Comparison of ENCODE assay signal across 33 cellular contexts in genomic region chr1:213099682-213100399, GRCh38.
"Had no signal": no experiment of that assay in that cellular context is flagged by ENCODE, and none has a peak within 500 bp of the region (broad histone marks: within the 10 kb centered on the region; RNA-seq: fewer than 3 reads in every experiment).

No MANE protein-coding gene starts in this region.

- H3K4me1 Mint-ChIP-seq: activated CD4-positive, alpha-beta memory T cell treated with anti-CD3 and anti-CD28 coated beads, Interleukin-2, amount 10 ng/mL, durations not matched to agents 7 days and 5 days; activated naive CD4-positive, alpha-beta T cell treated with anti-CD3 and anti-CD28 coated beads, Interleukin-2, amount 10 ng/mL, durations not matched to agents 7 days and 5 days had no signal

- H3K27ac Mint-ChIP-seq: activated CD4-positive, alpha-beta memory T cell treated with anti-CD3 and anti-CD28 coated beads, Interleukin-2, amount 10 ng/mL, durations not matched to agents 7 days and 5 days; activated CD8-positive, alpha-beta memory T cell treated with anti-CD3 and anti-CD28 coated beads, Interleukin-2, amount 10 ng/mL, durations not matched to agents 7 days and 5 days; activated naive CD4-positive, alpha-beta T cell treated with anti-CD3 and anti-CD28 coated beads, Interleukin-2, amount 10 ng/mL, durations not matched to agents 7 days and 5 days; activated naive CD8-positive, alpha-beta T cell; activated naive CD8-positive, alpha-beta T cell treated with anti-CD3 and anti-CD28 coated beads, Interleukin-2, amount 50 U/mL, for 24 hours had no signal

- ATAC-seq: activated CD8-positive, alpha-beta memory T cell treated with anti-CD3 and anti-CD28 coated beads, Interleukin-2, amount 10 ng/mL, durations not matched to agents 7 days and 5 days; activated naive CD8-positive, alpha-beta T cell treated with anti-CD3 and anti-CD28 coated beads, Interleukin-2, amount 50 U/mL, for 24 hours; Panc1 had no signal

- FAIRE-seq: colon had no signal

- H3K4me3 Mint-ChIP-seq: activated CD4-positive, alpha-beta memory T cell treated with anti-CD3 and anti-CD28 coated beads, Interleukin-2, amount 10 ng/mL, durations not matched to agents 7 days and 5 days; activated CD8-positive, alpha-beta memory T cell treated with anti-CD3 and anti-CD28 coated beads, Interleukin-2, amount 10 ng/mL, durations not matched to agents 7 days and 5 days; activated naive CD4-positive, alpha-beta T cell treated with anti-CD3 and anti-CD28 coated beads, Interleukin-2, amount 10 ng/mL, durations not matched to agents 7 days and 5 days; activated naive CD8-positive, alpha-beta T cell; activated naive CD8-positive, alpha-beta T cell treated with anti-CD3 and anti-CD28 coated beads, Interleukin-2, amount 50 U/mL, for 24 hours had no signal

- DNase-seq: activated CD4-positive, alpha-beta memory T cell treated with anti-CD3 and anti-CD28 coated beads, Interleukin-2, amount 10 ng/mL, durations not matched to agents 7 days and 5 days; activated CD4-positive, alpha-beta T cell treated with anti-CD3 and anti-CD28 coated beads for 1 hour; activated CD4-positive, alpha-beta T cell treated with anti-CD3 and anti-CD28 coated beads for 48 hours; activated CD4-positive, CD25-positive, alpha-beta regulatory T cell; activated CD8-positive, alpha-beta memory T cell treated with anti-CD3 and anti-CD28 coated beads for 24 hours; activated CD8-positive, alpha-beta memory T cell treated with anti-CD3 and anti-CD28 coated beads, Interleukin-2, amount 10 ng/mL, durations not matched to agents 7 days and 5 days; activated CD8-positive, alpha-beta memory T cell treated with anti-CD3 and anti-CD28 coated beads, Interleukin-2, amount 50 U/mL, for 48 hours; activated effector memory CD4-positive, alpha-beta T cell treated with Interleukin-2 at 50 U/mL for 16 hours; activated naive CD4-positive, alpha-beta T cell treated with anti-CD3 and anti-CD28 coated beads, Interleukin-2, amount 10 ng/mL, durations not matched to agents 7 days and 5 days; activated naive CD8-positive, alpha-beta T cell treated with anti-CD3 and anti-CD28 coated beads, Interleukin-2, amount 50 U/mL, for 24 hours; activated T-cell treated with anti-CD3 and anti-CD28 coated beads, Interleukin-2, amount 50 U/mL, for 48 hours; anterior cingulate cortex; brain microvascular endothelial cell; central memory CD4-positive, alpha-beta T cell; Karpas-422; MG63; MV-4-11; NCI-H1092; NCI-H1436 treated with DMSO at 0.1 percent for 48 hours; NCI-H187; NCI-H2081; NCI-H510A; NCI-H526; NCI-H748 treated with DMSO at 0.1 percent for 48 hours; OCI-M1; SHP77; SJCRH30; T1000; WERI-Rb-1 had no signal

- H3K27me3 Mint-ChIP-seq: activated CD4-positive, alpha-beta memory T cell treated with anti-CD3 and anti-CD28 coated beads, Interleukin-2, amount 10 ng/mL, durations not matched to agents 7 days and 5 days; activated CD8-positive, alpha-beta memory T cell treated with anti-CD3 and anti-CD28 coated beads, Interleukin-2, amount 10 ng/mL, durations not matched to agents 7 days and 5 days; activated naive CD4-positive, alpha-beta T cell treated with anti-CD3 and anti-CD28 coated beads, Interleukin-2, amount 10 ng/mL, durations not matched to agents 7 days and 5 days; activated naive CD8-positive, alpha-beta T cell; activated naive CD8-positive, alpha-beta T cell treated with anti-CD3 and anti-CD28 coated beads, Interleukin-2, amount 50 U/mL, for 24 hours had no signal

- H3K9me3 Mint-ChIP-seq: activated CD4-positive, alpha-beta memory T cell treated with anti-CD3 and anti-CD28 coated beads, Interleukin-2, amount 10 ng/mL, durations not matched to agents 7 days and 5 days; activated naive CD4-positive, alpha-beta T cell treated with anti-CD3 and anti-CD28 coated beads, Interleukin-2, amount 10 ng/mL, durations not matched to agents 7 days and 5 days had no signal

- H3K4me3 ChIP-seq: MG63, SJCRH30, SK-N-MC had no signal
